9 cellular contexts compared by ENCODE assay signal in the genomic region with DNA sequence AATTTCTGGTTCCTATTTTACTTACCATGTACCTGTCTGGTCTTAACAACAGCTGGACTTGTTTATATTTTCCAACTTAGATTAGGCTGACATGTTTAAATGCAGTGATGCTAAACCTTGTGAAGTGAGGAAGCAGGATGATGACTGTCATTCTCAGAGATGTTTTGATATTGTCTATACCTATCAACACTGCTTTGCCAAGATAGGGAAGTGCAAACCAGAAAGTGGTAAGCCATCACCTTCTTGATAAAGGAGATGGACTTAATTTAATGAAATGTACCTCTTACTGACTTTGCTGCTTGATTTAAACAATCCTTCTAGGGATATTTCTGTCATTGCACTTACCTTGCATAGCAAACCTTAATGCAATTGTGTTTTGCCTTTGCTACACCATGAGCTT. TPM values are rescaled to one million over a fixed set of nuclear protein-coding genes. Genes with fewer than 3 reads are reported as not detected.
A peak's percentile ranks its signal among the peaks of the same experiment; 100 is the strongest.
DNase-seq lines count a peak whose midpoint lies in the region; FAIRE-seq and TF ChIP-seq lines count a peak whose summit lies in the region.
"Had no signal": no experiment of that assay in that cellular context is flagged by ENCODE, and none has a peak within 500 bp of the region (broad histone marks: within the 10 kb centered on the region; RNA-seq: fewer than 3 reads in every experiment).

No MANE protein-coding gene starts in this region.

- H3K4me3 ChIP-seq in A673 (ENCODE audit: low read depth, low read length, poor library complexity, severe bottlenecking) (peak overlapping the region; percentile 79), iPS-11a (ENCODE audit: low read depth, low read length) (peak overlapping the region; percentile 98)

- CTCF ChIA-PET in A673 (lab: Charles Lee) = no interaction called here
- CTCF ChIA-PET in activated CD4-positive, alpha-beta memory T cell treated with anti-CD3 and anti-CD28 coated beads, Interleukin-2, amount 10 ng/mL, durations not matched to agents 7 days and 5 days (lab: Charles Lee) = no interaction called here

- POLR2A ChIA-PET in A673 (lab: Charles Lee; ENCODE audit: low non-redundant PET) = no interaction called here
- POLR2A ChIA-PET in activated CD4-positive, alpha-beta memory T cell treated with anti-CD3 and anti-CD28 coated beads, Interleukin-2, amount 10 ng/mL, durations not matched to agents 7 days and 5 days (lab: Charles Lee) = no interaction called here

- no peaks in the 10 kb centered on the region for H3K36me3 ChIP-seq in A673 (ENCODE audit: insufficient read depth, low read length, poor library complexity, severe bottlenecking)

- H3K27ac Mint-ChIP-seq in activated CD4-positive, alpha-beta memory T cell treated with anti-CD3 and anti-CD28 coated beads, Interleukin-2, amount 10 ng/mL, durations not matched to agents 7 days and 5 days = no peak overlapping the region

- peak; percentile 18 for FAIRE-seq in GM18507 (lab: Jason Lieb, UNC)
- FAIRE-seq in D721Med (lab: Jason Lieb, UNC) = no peak

- DNase-seq in A673 (ENCODE audit: low spot score) (no peak), GM18507 (ENCODE audit: extremely low spot score, insufficient read length, low read depth) (no peak), D721Med (ENCODE audit: insufficient read length, low spot score) (no peak), SIG-M5 (lab: John Stamatoyannopoulos, UW) (no peak), amygdala (lab: John Stamatoyannopoulos, UW) (no peak)
- no peak for DNase-seq in activated CD4-positive, alpha-beta memory T cell treated with anti-CD3 and anti-CD28 coated beads, Interleukin-2, amount 10 ng/mL, durations not matched to agents 7 days and 5 days
- DNase-seq in stimulated activated naive CD4-positive, alpha-beta T cell treated with Interleukin-2 at 50 U/mL for 16 hours (lab: John Stamatoyannopoulos, UW) = no peak
- DNase-seq: heart left ventricle had no signal

- BruUV-seq in A673 (replicated peaks; lab: Mats Ljungman, UMichigan) = no TSS peak

- no peaks in the 10 kb centered on the region for H3K9me3 ChIP-seq in A673 (ENCODE audit: low read depth, low read length, poor library complexity, severe bottlenecking)
- H3K9me3 ChIP-seq: heart left ventricle had no signal

- no peak overlapping the region for H3K27ac ChIP-seq in A673 (ENCODE audit: low read depth, low read length, poor library complexity, severe bottlenecking)

- H3K36me3 Mint-ChIP-seq in activated CD4-positive, alpha-beta memory T cell treated with anti-CD3 and anti-CD28 coated beads, Interleukin-2, amount 10 ng/mL, durations not matched to agents 7 days and 5 days (ENCODE audit: low read depth) = peaks cover 8% of the 10 kb centered on the region

- peak overlapping the region; percentile 60 for H3K4me3 Mint-ChIP-seq in activated CD4-positive, alpha-beta memory T cell treated with anti-CD3 and anti-CD28 coated beads, Interleukin-2, amount 10 ng/mL, durations not matched to agents 7 days and 5 days

- intact Hi-C loops in A673 (cut with micrococcal nuclease; ENCODE audit: unreplicated experiment) = loop anchor here (10.0 kb wide), 1 partner anchor 144 kb away; no protein-coding TSS in a partner anchor

- TF ChIP-seq CTCF in A673 (conservative IDR thresholded peaks at IDR 0.05; ENCODE audit: low read depth, low read length) (no peak), D721Med (IDR thresholded peaks at IDR 0.05; ENCODE audit: insufficient read depth, missing control alignments) (no peak)

- peaks cover 8% of the 10 kb centered on the region for H3K27me3 Mint-ChIP-seq in activated CD4-positive, alpha-beta memory T cell treated with anti-CD3 and anti-CD28 coated beads, Interleukin-2, amount 10 ng/mL, durations not matched to agents 7 days and 5 days

- no peaks in the 10 kb centered on the region for H3K27me3 ChIP-seq in A673 (replicated peaks; ENCODE audit: insufficient read depth, low read depth, low read length, poor library complexity)
- H3K27me3 ChIP-seq: heart left ventricle had no signal

- H3K4me1 Mint-ChIP-seq in activated CD4-positive, alpha-beta memory T cell treated with anti-CD3 and anti-CD28 coated beads, Interleukin-2, amount 10 ng/mL, durations not matched to agents 7 days and 5 days = peaks cover 32% of the 10 kb centered on the region

- no peaks in the 10 kb centered on the region for H3K9me3 Mint-ChIP-seq in activated CD4-positive, alpha-beta memory T cell treated with anti-CD3 and anti-CD28 coated beads, Interleukin-2, amount 10 ng/mL, durations not matched to agents 7 days and 5 days

- peaks cover 18% of the 10 kb centered on the region for H3K4me1 ChIP-seq in A673 (ENCODE audit: insufficient read depth, low read length, poor library complexity, severe bottlenecking)

RNA-seq across cellular contexts. Expression of a gene that starts 2.2 kb away (rescaled TPM):
- total RNA-seq in A673 (2021) = 45.4 and 50.2 TPM in 2 replicates
- 10 to 100 TPM; 12.5 to 15.9 TPM for total RNA-seq in activated CD4-positive, alpha-beta memory T cell treated with anti-CD3 and anti-CD28 coated beads, Interleukin-2, amount 10 ng/mL, durations not matched to agents 7 days and 5 days
